ENCODE assay signal across 22 cellular contexts in genomic region chr18:55651236-55651635, GRCh38.
DNase-seq lines count a peak whose midpoint lies in the region; ATAC-seq, FAIRE-seq and TF ChIP-seq lines count a peak whose summit lies in the region.
"Had no signal": no experiment of that assay in that cellular context is flagged by ENCODE, and none has a peak within 500 bp of the region (broad histone marks: within the 10 kb centered on the region; RNA-seq: fewer than 3 reads in every experiment).

No MANE protein-coding gene starts in this region.

- H2AK5ac ChIP-seq in H1 (ENCODE audit: low read depth, low read length) (no peak overlapping the region), mesenchymal stem cell (ENCODE audit: low read length, severe bottlenecking) (no peak overlapping the region)

- no peak overlapping the region for H4K5ac ChIP-seq in H1 (ENCODE audit: insufficient read length, low read depth, low read length)

- H3K9ac ChIP-seq in H1 (replicated peaks in 1 of 4; ENCODE audit: extremely low read depth in 1 of 4, low read depth in 3 of 4, low read length in 3 of 4), result no peak overlapping the region
- H3K9ac ChIP-seq in mesenchymal stem cell (ENCODE audit: low read length), result peak overlapping the region; percentile 10

- H3K56ac ChIP-seq in H1 (replicated peaks; ENCODE audit: insufficient read length, low read depth, low read length), result no peak overlapping the region

- H4K8ac ChIP-seq in H1 (ENCODE audit: extremely low read depth, insufficient read depth, low read length), result no peak overlapping the region
- H4K8ac ChIP-seq in mesenchymal stem cell (ENCODE audit: low read length), result no peak overlapping the region

- H3K27me3 ChIP-seq in H1 (replicated peaks in 1 of 4; ENCODE audit: control insufficient read depth in 3 of 4, extremely low read depth in 1 of 4, insufficient read depth in 3 of 4, low read length in 3 of 4) (no peaks in the 10 kb centered on the region), mesenchymal stem cell (ENCODE audit: control insufficient read depth in 1 of 2, insufficient read depth in 1 of 2, low read length in 2 of 2) (no peaks in the 10 kb centered on the region)

- ATAC-seq in HG02623 (IDR thresholded peaks at IDR 0.05; ENCODE audit: unreplicated experiment), result no peak
- no peak for ATAC-seq in HG02973 (IDR thresholded peaks at IDR 0.05; ENCODE audit: unreplicated experiment)
- ATAC-seq: PC-3 had no signal

- no peaks in the 10 kb centered on the region for H3K79me2 ChIP-seq in H1 (ENCODE audit: control insufficient read depth in 1 of 2, insufficient read depth in 2 of 2, low read length in 2 of 2)

- no peak for TF ChIP-seq EP300 in H1 (IDR thresholded peaks at IDR 0.05; ENCODE audit: borderline replicate concordance in 1 of 2, low read depth in 2 of 2, low read length in 2 of 2)

- no peaks in the 10 kb centered on the region for H4K20me1 ChIP-seq in H1 (replicated peaks in 1 of 2; ENCODE audit: control insufficient read depth in 1 of 2, insufficient read depth in 2 of 2, low read length in 2 of 2)

- POLR2A ChIA-PET in H1 (lab: Charles Lee; ENCODE audit: partially characterized antibody), result no interaction called here

- H3K18ac ChIP-seq in H1 (ENCODE audit: extremely low read depth, low read length), result no peak overlapping the region
- no peak overlapping the region for H3K18ac ChIP-seq in mesenchymal stem cell (ENCODE audit: low read depth in 1 of 2, low read length in 2 of 2)

- no peaks in the 10 kb centered on the region for H3K36me3 ChIP-seq in H1 (ENCODE audit: control insufficient read depth in 2 of 4, insufficient read depth in 4 of 4, low read length in 3 of 4)
- no peaks in the 10 kb centered on the region for H3K36me3 ChIP-seq in mesenchymal stem cell (ENCODE audit: control insufficient read depth in 1 of 2, insufficient read depth in 2 of 2, low read depth in 1 of 2, low read length in 2 of 2)

- H2AFZ ChIP-seq in H1 (ENCODE audit: low read length) (no peak overlapping the region), mesenchymal stem cell (ENCODE audit: low read depth, low read length) (no peak overlapping the region)

- H2BK120ac ChIP-seq in H1 (replicated peaks; ENCODE audit: low read depth, low read length) (no peak overlapping the region), mesenchymal stem cell (ENCODE audit: low read depth, low read length) (no peak overlapping the region)

- H3K27ac ChIP-seq in H1 (ENCODE audit: low read depth, low read length) (no peak overlapping the region), mesenchymal stem cell (ENCODE audit: low read length, poor library complexity, severe bottlenecking) (no peak overlapping the region)

- CTCF ChIA-PET in H1 (lab: Charles Lee; ENCODE audit: partially characterized antibody), result no interaction called here

- no peak for FAIRE-seq in H1 (lab: Jason Lieb, UNC)
- FAIRE-seq: GM12891, H54 had no signal

- H3K4me1 ChIP-seq in H1 (replicated peaks in 1 of 4; ENCODE audit: control insufficient read depth in 3 of 4, insufficient read depth in 4 of 4, low read length in 3 of 4) (no peaks in the 10 kb centered on the region), mesenchymal stem cell (ENCODE audit: control insufficient read depth, insufficient read depth, low read depth, low read length) (no peaks in the 10 kb centered on the region)
- H3K4me1 ChIP-seq: Caco-2 had no signal

- DNase-seq in AG20443 (ENCODE audit: low spot score), result peak; percentile 20
- peak; percentile 77 for DNase-seq in LHCN-M2 (ENCODE audit: low read depth)
- DNase-seq in H1 (ENCODE audit: low read depth in 1 of 2, low spot score in 2 of 2), result no peak
- DNase-seq in mesenchymal stem cell, result no peak
- DNase-seq in OCI-M1 (lab: John Stamatoyannopoulos, UW), result no peak
- no peak for DNase-seq in NCI-H510A treated with DMSO at 0.1 percent for 48 hours (lab: John Stamatoyannopoulos, UW)
- DNase-seq: Caco-2; CD4-positive, alpha-beta T cell; DMS153; KBM-7; NCI-H1417 treated with DMSO at 0.1 percent for 48 hours; NCI-H187 treated with DMSO at 0.1 percent for 48 hours; NCI-H2227 treated with DMSO at 0.1 percent for 48 hours; NCI-H524; NCI-H82; PC-3; RPMI8226; SIG-M5 had no signal

- H2BK12ac ChIP-seq in H1 (ENCODE audit: low read depth, low read length) (no peak overlapping the region), mesenchymal stem cell (ENCODE audit: low read length in 2 of 2) (no peak overlapping the region)

- H3K4ac ChIP-seq in H1 (replicated peaks; ENCODE audit: insufficient read length, low read depth, low read length), result no peak overlapping the region
- H3K4ac ChIP-seq in mesenchymal stem cell (ENCODE audit: low read depth in 1 of 2, low read length in 2 of 2), result no peak overlapping the region

- H3K4me3 ChIP-seq in H1 (ENCODE audit: extremely low read depth in 1 of 4, insufficient read depth in 2 of 4, low read depth in 3 of 4, low read length in 4 of 4), result no peak overlapping the region
- H3K4me3 ChIP-seq in mesenchymal stem cell (ENCODE audit: insufficient read depth in 1 of 2, low read depth in 1 of 2, low read length in 2 of 2), result no peak overlapping the region

- H2BK5ac ChIP-seq in H1 (ENCODE audit: low read depth, low read length) (peak overlapping the region; percentile 18; the same call in 1 of the 2 replicates), mesenchymal stem cell (ENCODE audit: low read depth, low read length, poor library complexity, severe bottlenecking) (no peak overlapping the region)

- H3K4me2 ChIP-seq in H1 (ENCODE audit: insufficient read depth in 1 of 2, low read depth in 2 of 2, low read length in 2 of 2) (no peak overlapping the region), mesenchymal stem cell (ENCODE audit: low read length, poor library complexity, severe bottlenecking) (no peak overlapping the region)

- no peak for TF ChIP-seq POLR2A in H1 (IDR thresholded peaks at IDR 0.05; ENCODE audit: control extremely low read depth in 1 of 2, low read depth in 2 of 2, low read length in 2 of 2)

- no peak overlapping the region for H3K23ac ChIP-seq in H1 (ENCODE audit: insufficient read length)
- H3K23ac ChIP-seq in mesenchymal stem cell (ENCODE audit: low read length in 2 of 2), result no peak overlapping the region

- H3K79me1 ChIP-seq in H1 (ENCODE audit: low read depth, low read length) (no peaks in the 10 kb centered on the region), mesenchymal stem cell (replicated peaks; ENCODE audit: low read length, poor library complexity, severe bottlenecking) (no peaks in the 10 kb centered on the region)

- H4K91ac ChIP-seq in H1 (replicated peaks; ENCODE audit: insufficient read length, low read length) (no peak overlapping the region), mesenchymal stem cell (ENCODE audit: low read length) (no peak overlapping the region)

- H3K23me2 ChIP-seq in H1 (ENCODE audit: low read depth, low read length), result no peaks in the 10 kb centered on the region

- no peak for TF ChIP-seq RAD21 in H1 (IDR thresholded peaks at IDR 0.05 in 1 of 2, conservative IDR thresholded peaks at IDR 0.05 in 1 of 2; ENCODE audit: low read depth in 2 of 2, low read length in 2 of 2)

- 75% methylated on average over 1 of the region's 1 CpG; no CpG with 5 or more reads in 1 of the 2 experiments for WGBS in H1 (ENCODE audit: extremely low coverage in 1 of 2, insufficient coverage in 1 of 2, insufficient read length in 1 of 2, insufficient replicate concordance in 2 of 2, low coverage in 1 of 2, low lambda C conversion rate in 2 of 2, missing lambda C conversion rate in 1 of 2), 2 experiments
- WGBS in mesenchymal stem cell, result 91% methylated on average over 1 of the region's 1 CpG

- H3K9me3 ChIP-seq in H1 (ENCODE audit: insufficient read depth in 2 of 2, low read depth in 1 of 2, low read length in 1 of 2) (no peaks in the 10 kb centered on the region), mesenchymal stem cell (ENCODE audit: control insufficient read depth, low read length) (no peaks in the 10 kb centered on the region)
- H3K9me3 ChIP-seq: Caco-2 had no signal

- H2BK20ac ChIP-seq in H1 (ENCODE audit: low read length), result no peak overlapping the region

- H2BK15ac ChIP-seq in H1 (ENCODE audit: low read length) (no peak overlapping the region), mesenchymal stem cell (ENCODE audit: low read depth, poor library complexity, severe bottlenecking) (no peak overlapping the region)

- no peak for TF ChIP-seq CTCF in H1 (IDR thresholded peaks at IDR 0.05; ENCODE audit: control extremely low read depth in 1 of 3, insufficient read depth in 1 of 3, low read depth in 1 of 3, low read length in 3 of 3)

- no peak overlapping the region for H3K14ac ChIP-seq in H1 (ENCODE audit: insufficient read length)
- no peak overlapping the region for H3K14ac ChIP-seq in mesenchymal stem cell (ENCODE audit: low read length in 2 of 2)

TF ChIP-seq in H1, 55 proteins besides CTCF, POLR2A, EP300 and RAD21 (continues in another document):
- TF ChIP-seq CEBPB (IDR thresholded peaks at IDR 0.05; ENCODE audit: low read depth, low read length), result no peak
- TF ChIP-seq SAP30 (IDR thresholded peaks at IDR 0.05; ENCODE audit: insufficient read depth, insufficient replicate concordance, low read length), result no peak
- no peak for TF ChIP-seq GABPA (IDR thresholded peaks at IDR 0.05; ENCODE audit: borderline replicate concordance, insufficient read depth, low read length)
- no peak for TF ChIP-seq KDM1A (IDR thresholded peaks at IDR 0.05; ENCODE audit: borderline replicate concordance, low read length)
- TF ChIP-seq MAFK (IDR thresholded peaks at IDR 0.05; ENCODE audit: low read depth, low read length), result no peak
- TF ChIP-seq NRF1 (IDR thresholded peaks at IDR 0.05; ENCODE audit: low read depth, low read length), result no peak
- TF ChIP-seq CTBP2 (IDR thresholded peaks at IDR 0.05; ENCODE audit: borderline replicate concordance, insufficient read depth, insufficient read length, low read length), result no peak
- TF ChIP-seq SP2 (IDR thresholded peaks at IDR 0.05; ENCODE audit: low read length), result no peak
- no peak for TF ChIP-seq EGR1 (IDR thresholded peaks at IDR 0.05; ENCODE audit: borderline replicate concordance, low read depth, low read length)
- TF ChIP-seq SRF (IDR thresholded peaks at IDR 0.05; ENCODE audit: low read depth, low read length), result no peak
- no peak for TF ChIP-seq ATF3 (IDR thresholded peaks at IDR 0.05; ENCODE audit: insufficient read depth, low read depth, low read length)
- TF ChIP-seq CHD2 (IDR thresholded peaks at IDR 0.05; ENCODE audit: low read length), result no peak
- TF ChIP-seq RBBP5 (IDR thresholded peaks at IDR 0.05; ENCODE audit: borderline replicate concordance, low read depth, low read length), result no peak
- no peak for TF ChIP-seq TEAD4 (IDR thresholded peaks at IDR 0.05; ENCODE audit: low read depth, low read length)
- TF ChIP-seq HDAC2 (IDR thresholded peaks at IDR 0.05; ENCODE audit: borderline replicate concordance in 1 of 2, low read depth in 2 of 2, low read length in 2 of 2), result no peak
- no peak for TF ChIP-seq RXRA (IDR thresholded peaks at IDR 0.05; ENCODE audit: insufficient read depth, low read depth, low read length)
- TF ChIP-seq SIX5 (IDR thresholded peaks at IDR 0.05; ENCODE audit: low read depth, low read length), result no peak

Comparison
In these comparisons a context has a peak if more than half of its experiments do, and no peak if none do; other contexts are left out.
1. DNase-seq: peak in AG20443 (single experiment) and LHCN-M2 (single experiment); none in H1 (0 of 2), mesenchymal stem cell (single experiment), OCI-M1 (single experiment) and NCI-H510A treated with DMSO at 0.1 percent for 48 hours (single experiment).